In the genomic region with DNA sequence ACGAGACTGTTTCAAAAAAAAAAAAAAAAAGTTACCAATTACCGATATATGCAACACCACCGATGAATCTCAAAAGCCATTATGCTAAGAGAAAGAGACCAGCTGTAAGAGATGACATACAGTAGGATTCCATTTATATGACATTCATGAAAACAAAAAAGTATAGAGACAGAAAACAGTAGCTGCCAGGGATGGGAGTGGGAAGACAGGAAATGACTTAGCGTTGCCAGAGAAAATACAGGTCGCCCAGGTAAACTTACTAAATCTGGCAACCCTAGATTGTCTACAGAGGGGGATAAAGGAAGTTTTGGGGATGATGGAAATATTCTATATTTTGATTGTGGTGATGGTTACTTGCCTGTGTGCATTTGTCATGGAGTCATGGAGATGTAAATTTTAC, we compare ENCODE assay signal across 16 cellular contexts. TPM values are rescaled to one million over a fixed set of nuclear protein-coding genes. Genes with fewer than 3 reads are reported as not detected.
DNase-seq lines count a peak whose midpoint lies in the region; ATAC-seq and TF ChIP-seq lines count a peak whose summit lies in the region.
"Had no signal": no experiment of that assay in that cellular context is flagged by ENCODE, and none has a peak within 500 bp of the region (broad histone marks: within the 10 kb centered on the region; RNA-seq: fewer than 3 reads in every experiment).

No MANE protein-coding gene starts in this region.

- no peak overlapping the region for H3K4me3 ChIP-seq in right cardiac atrium (ENCODE audit: low read length)
- H3K4me3 ChIP-seq: BLaER1 had no signal

- H3K27me3 ChIP-seq in foreskin keratinocyte (no peaks in the 10 kb centered on the region), right cardiac atrium (ENCODE audit: control insufficient read depth, insufficient read depth) (no peaks in the 10 kb centered on the region)
- H3K27me3 ChIP-seq: BLaER1 had no signal

- ATAC-seq in stimulated activated naive CD8-positive, alpha-beta T cell treated with anti-CD3 and anti-CD28 coated beads, Interleukin-15, amount 100 ng/mL, for 72 hours, result no peak
- ATAC-seq in foreskin keratinocyte, result no peak
- ATAC-seq in right cardiac atrium, result no peak
- ATAC-seq: HepG2 had no signal

- no peaks in the 10 kb centered on the region for H3K36me3 Mint-ChIP-seq in activated naive CD4-positive, alpha-beta T cell treated with anti-CD3 and anti-CD28 coated beads, Interleukin-2, amount 50 U/mL, for 24 hours
- H3K36me3 Mint-ChIP-seq in activated naive CD4-positive, alpha-beta T cell treated with anti-CD3 and anti-CD28 coated beads, Interleukin-2, amount 10 ng/mL, durations not matched to agents 7 days and 5 days, result peaks cover 10% of the 10 kb centered on the region
- H3K36me3 Mint-ChIP-seq in stimulated activated naive CD8-positive, alpha-beta T cell treated with anti-CD3 and anti-CD28 coated beads, Interleukin-15, Interleukin-2, amounts not matched to agents 100 ng/mL and 50 ng/mL, for 24 hours (ENCODE audit: low read depth), result peaks cover 9% of the 10 kb centered on the region
- H3K36me3 Mint-ChIP-seq: CD14-positive monocyte; CD4-positive, alpha-beta memory T cell had no signal

- CTCF ChIA-PET in activated naive CD4-positive, alpha-beta T cell treated with anti-CD3 and anti-CD28 coated beads, Interleukin-2, amount 10 ng/mL, durations not matched to agents 7 days and 5 days (lab: Charles Lee), result interaction anchor here (1.5 kb wide), 1 partner anchor 9 kb away, joined by 3 read pairs; no protein-coding TSS in a partner anchor

- TF ChIP-seq CTCF in foreskin keratinocyte (conservative IDR thresholded peaks at IDR 0.05), result no peak

- intact Hi-C loops in right cardiac atrium (cut with DNase I), result no loop called here

- no peaks in the 10 kb centered on the region for H3K9me3 ChIP-seq in right cardiac atrium (ENCODE audit: control insufficient read depth, low read length)

- no peak overlapping the region for H3K4me3 Mint-ChIP-seq in activated naive CD4-positive, alpha-beta T cell treated with anti-CD3 and anti-CD28 coated beads, Interleukin-2, amount 50 U/mL, for 24 hours
- no peak overlapping the region for H3K4me3 Mint-ChIP-seq in activated naive CD4-positive, alpha-beta T cell treated with anti-CD3 and anti-CD28 coated beads, Interleukin-2, amount 10 ng/mL, durations not matched to agents 7 days and 5 days
- no peak overlapping the region for H3K4me3 Mint-ChIP-seq in stimulated activated naive CD8-positive, alpha-beta T cell treated with anti-CD3 and anti-CD28 coated beads, Interleukin-15, Interleukin-2, amounts not matched to agents 100 ng/mL and 50 ng/mL, for 24 hours
- H3K4me3 Mint-ChIP-seq in stimulated activated naive CD8-positive, alpha-beta T cell treated with anti-CD3 and anti-CD28 coated beads, Interleukin-15, amount 100 ng/mL, for 72 hours, result no peak overlapping the region
- H3K4me3 Mint-ChIP-seq: CD14-positive monocyte; CD4-positive, alpha-beta memory T cell; H9 had no signal

- no peak for DNase-seq in activated naive CD4-positive, alpha-beta T cell treated with anti-CD3 and anti-CD28 coated beads, Interleukin-2, amount 10 ng/mL, durations not matched to agents 7 days and 5 days
- DNase-seq in stimulated activated naive CD8-positive, alpha-beta T cell treated with anti-CD3 and anti-CD28 coated beads, Interleukin-15, amount 100 ng/mL, for 72 hours, result no peak
- DNase-seq in foreskin keratinocyte (peak; percentile 33 to 56), NCI-H1417 (lab: John Stamatoyannopoulos, UW) (no peak), right cardiac atrium (no peak)
- DNase-seq: 8988T; CD4-positive, alpha-beta memory T cell; DMS153; DMS79; GDM1; H9 had no signal

- peaks cover 2% of the 10 kb centered on the region for H3K27me3 Mint-ChIP-seq in activated naive CD4-positive, alpha-beta T cell treated with anti-CD3 and anti-CD28 coated beads, Interleukin-2, amount 50 U/mL, for 24 hours
- peaks cover 23% of the 10 kb centered on the region for H3K27me3 Mint-ChIP-seq in activated naive CD4-positive, alpha-beta T cell treated with anti-CD3 and anti-CD28 coated beads, Interleukin-2, amount 10 ng/mL, durations not matched to agents 7 days and 5 days
- H3K27me3 Mint-ChIP-seq in stimulated activated naive CD8-positive, alpha-beta T cell treated with anti-CD3 and anti-CD28 coated beads, Interleukin-15, Interleukin-2, amounts not matched to agents 100 ng/mL and 50 ng/mL, for 24 hours, result no peaks in the 10 kb centered on the region
- peaks cover 11% of the 10 kb centered on the region for H3K27me3 Mint-ChIP-seq in stimulated activated naive CD8-positive, alpha-beta T cell treated with anti-CD3 and anti-CD28 coated beads, Interleukin-15, amount 100 ng/mL, for 72 hours

- H3K4me1 ChIP-seq in foreskin keratinocyte (peaks cover 5% of the 10 kb centered on the region), right cardiac atrium (ENCODE audit: control insufficient read depth, insufficient read depth, low read length) (no peaks in the 10 kb centered on the region)

- peak overlapping the region; percentile 15 for H3K27ac Mint-ChIP-seq in activated naive CD4-positive, alpha-beta T cell treated with anti-CD3 and anti-CD28 coated beads, Interleukin-2, amount 50 U/mL, for 24 hours
- H3K27ac Mint-ChIP-seq in activated naive CD4-positive, alpha-beta T cell treated with anti-CD3 and anti-CD28 coated beads, Interleukin-2, amount 10 ng/mL, durations not matched to agents 7 days and 5 days, result no peak overlapping the region
- H3K27ac Mint-ChIP-seq in stimulated activated naive CD8-positive, alpha-beta T cell treated with anti-CD3 and anti-CD28 coated beads, Interleukin-15, Interleukin-2, amounts not matched to agents 100 ng/mL and 50 ng/mL, for 24 hours, result peak overlapping the region; percentile 49
- no peak overlapping the region for H3K27ac Mint-ChIP-seq in stimulated activated naive CD8-positive, alpha-beta T cell treated with anti-CD3 and anti-CD28 coated beads, Interleukin-15, amount 100 ng/mL, for 72 hours
- H3K27ac Mint-ChIP-seq: CD14-positive monocyte, H9 had no signal

- WGBS in right cardiac atrium, result 81% methylated on average over 5 of the region's 5 CpGs

- H3K4me1 Mint-ChIP-seq in activated naive CD4-positive, alpha-beta T cell treated with anti-CD3 and anti-CD28 coated beads, Interleukin-2, amount 50 U/mL, for 24 hours, result peaks cover 24% of the 10 kb centered on the region
- H3K4me1 Mint-ChIP-seq in activated naive CD4-positive, alpha-beta T cell treated with anti-CD3 and anti-CD28 coated beads, Interleukin-2, amount 10 ng/mL, durations not matched to agents 7 days and 5 days, result peaks cover 29% of the 10 kb centered on the region
- peaks cover 39% of the 10 kb centered on the region for H3K4me1 Mint-ChIP-seq in stimulated activated naive CD8-positive, alpha-beta T cell treated with anti-CD3 and anti-CD28 coated beads, Interleukin-15, Interleukin-2, amounts not matched to agents 100 ng/mL and 50 ng/mL, for 24 hours (ENCODE audit: low read depth)
- H3K4me1 Mint-ChIP-seq in stimulated activated naive CD8-positive, alpha-beta T cell treated with anti-CD3 and anti-CD28 coated beads, Interleukin-15, amount 100 ng/mL, for 72 hours, result peaks cover 26% of the 10 kb centered on the region

- no peaks in the 10 kb centered on the region for H3K9me3 Mint-ChIP-seq in activated naive CD4-positive, alpha-beta T cell treated with anti-CD3 and anti-CD28 coated beads, Interleukin-2, amount 50 U/mL, for 24 hours
- H3K9me3 Mint-ChIP-seq in activated naive CD4-positive, alpha-beta T cell treated with anti-CD3 and anti-CD28 coated beads, Interleukin-2, amount 10 ng/mL, durations not matched to agents 7 days and 5 days, result peaks cover 5% of the 10 kb centered on the region
- peaks cover 6% of the 10 kb centered on the region for H3K9me3 Mint-ChIP-seq in stimulated activated naive CD8-positive, alpha-beta T cell treated with anti-CD3 and anti-CD28 coated beads, Interleukin-15, Interleukin-2, amounts not matched to agents 100 ng/mL and 50 ng/mL, for 24 hours
- H3K9me3 Mint-ChIP-seq in stimulated activated naive CD8-positive, alpha-beta T cell treated with anti-CD3 and anti-CD28 coated beads, Interleukin-15, amount 100 ng/mL, for 72 hours, result peaks cover 7 to 8% of the 10 kb centered on the region in 2 donors

- H3K27ac ChIP-seq in foreskin keratinocyte (no peak overlapping the region), right cardiac atrium (ENCODE audit: low read length) (no peak overlapping the region)
- H3K27ac ChIP-seq: BLaER1 had no signal

RNA-seq across cellular contexts. Expression of a gene that starts 7.9 kb away (rescaled TPM):
- total RNA-seq in foreskin keratinocyte (42.7 and 45.2 TPM in 2 replicates), right cardiac atrium (10 to 100 TPM; 18.9 to 40.1 (median 25.3) TPM)
- polyA plus RNA-seq in foreskin keratinocyte (46.8 and 51.8 TPM in 2 replicates), right cardiac atrium (28.7 TPM)

RNA-seq across cellular contexts. Expression of a gene that starts 32.7 kb away (rescaled TPM):
- total RNA-seq in foreskin keratinocyte (26.8 and 30.1 TPM in 2 replicates), right cardiac atrium (10 to 100 TPM; 61.6 to 88.8 (median 75.4) TPM)
- polyA plus RNA-seq in foreskin keratinocyte (29.3 and 30.5 TPM in 2 replicates), right cardiac atrium (57.1 TPM)

Comparison
In these comparisons a context has a peak if more than half of its experiments do, and no peak if none do; other contexts are left out.
1. H3K27ac Mint-ChIP-seq: peak in activated naive CD4-positive, alpha-beta T cell treated with anti-CD3 and anti-CD28 coated beads, Interleukin-2, amount 50 U/mL, for 24 hours (single experiment) and stimulated activated naive CD8-positive, alpha-beta T cell treated with anti-CD3 and anti-CD28 coated beads, Interleukin-15, Interleukin-2, amounts not matched to agents 100 ng/mL and 50 ng/mL, for 24 hours (single experiment); none in activated naive CD4-positive, alpha-beta T cell treated with anti-CD3 and anti-CD28 coated beads, Interleukin-2, amount 10 ng/mL, durations not matched to agents 7 days and 5 days (single experiment) and stimulated activated naive CD8-positive, alpha-beta T cell treated with anti-CD3 and anti-CD28 coated beads, Interleukin-15, amount 100 ng/mL, for 72 hours (0 of 2).
2. DNase-seq: peak in foreskin keratinocyte (2 of 2); none in activated naive CD4-positive, alpha-beta T cell treated with anti-CD3 and anti-CD28 coated beads, Interleukin-2, amount 10 ng/mL, durations not matched to agents 7 days and 5 days (single experiment), stimulated activated naive CD8-positive, alpha-beta T cell treated with anti-CD3 and anti-CD28 coated beads, Interleukin-15, amount 100 ng/mL, for 72 hours (0 of 2), NCI-H1417 (0 of 3) and right cardiac atrium (0 of 3).